In genomic region chr15:29885183-29885582, GRCh38 we compare ENCODE assay signal across 12 cellular contexts.
"Had no signal": no experiment of that assay in that cellular context is flagged by ENCODE, and none has a peak within 500 bp of the region (broad histone marks: within the 10 kb centered on the region; RNA-seq: fewer than 3 reads in every experiment).

No MANE protein-coding gene starts in this region.

- H3K36me3 ChIP-seq: neutrophil, spleen, suprapubic skin had no signal

- H3K9me3 ChIP-seq: neutrophil, spleen, suprapubic skin had no signal

- H3K4me1 ChIP-seq: spleen, suprapubic skin had no signal

- ATAC-seq: activated CD8-positive, alpha-beta memory T cell treated with anti-CD3 and anti-CD28 coated beads, Interleukin-2, amount 10 ng/mL, durations not matched to agents 7 days and 5 days; stimulated activated naive B cell treated with anti-CD40 and anti-IgM and Interleukin-4, amounts not matched to agents 10 μg/mL and 1 μg/mL and 100 μg/mL, for 72 hours had no signal

- DNase-seq: activated CD4-positive, alpha-beta T cell treated with anti-CD3 and anti-CD28 coated beads, Interleukin-2, amount 50 U/mL, for 48 hours; activated CD8-positive, alpha-beta memory T cell treated with anti-CD3 and anti-CD28 coated beads, Interleukin-2, amount 10 ng/mL, durations not matched to agents 7 days and 5 days; activated effector memory CD4-positive, alpha-beta T cell treated with Interleukin-2 at 50 U/mL for 16 hours; activated T-cell treated with anti-CD3 and anti-CD28 coated beads, Interleukin-2, amount 50 U/mL, for 24 hours; erythroblast; immature natural killer cell; left cardiac atrium; spleen; stimulated activated CD4-positive, alpha-beta T cell treated with anti-CD3 and anti-CD28 coated beads, Interleukin-1b, Interleukin-23, amount 100 ng/mL, for 48 hours; stimulated activated naive B cell treated with anti-CD40 and anti-IgM and Interleukin-4, amounts not matched to agents 10 μg/mL and 1 μg/mL and 100 μg/mL, for 72 hours had no signal

- H3K4me3 ChIP-seq: spleen, suprapubic skin had no signal

- H3K27ac ChIP-seq: neutrophil, spleen, suprapubic skin had no signal
